25 cellular contexts compared by ENCODE assay signal in the genomic region with DNA sequence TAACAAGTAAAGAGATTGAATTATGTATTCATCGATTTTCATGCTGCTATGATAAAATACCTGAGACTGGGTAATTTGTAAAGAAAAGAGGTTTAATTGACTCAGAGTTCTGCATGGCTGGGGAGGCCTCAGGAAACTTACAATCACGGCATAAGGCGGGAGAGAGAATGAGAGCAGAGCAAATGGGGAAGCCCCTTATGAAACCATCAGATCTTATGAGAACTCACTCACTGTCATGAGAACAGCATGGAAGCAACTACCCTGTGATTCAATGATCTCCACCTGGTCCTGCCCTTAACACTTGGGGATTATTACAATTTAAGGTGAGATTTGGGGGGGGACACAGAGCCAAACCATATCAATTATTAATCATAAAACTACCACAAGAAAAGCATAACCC.
"Had no signal": no experiment of that assay in that cellular context is flagged by ENCODE, and none has a peak within 500 bp of the region (broad histone marks: within the 10 kb centered on the region; RNA-seq: fewer than 3 reads in every experiment).

No MANE protein-coding gene starts in this region.

- H3K4me3 Mint-ChIP-seq: activated CD8-positive, alpha-beta memory T cell treated with anti-CD3 and anti-CD28 coated beads, Interleukin-2, amount 10 ng/mL, durations not matched to agents 7 days and 5 days; central memory CD8-positive, alpha-beta T cell; IgD-negative memory B cell had no signal

- ATAC-seq: activated CD8-positive, alpha-beta memory T cell treated with anti-CD3 and anti-CD28 coated beads, Interleukin-2, amount 10 ng/mL, durations not matched to agents 7 days and 5 days; Panc1 had no signal

- DNase-seq: activated CD4-positive, alpha-beta T cell treated with anti-CD3 and anti-CD28 coated beads for 4 hours; activated CD4-positive, alpha-beta T cell treated with anti-CD3 and anti-CD28 coated beads, Interleukin-2, amount 50 U/mL, for 1 hour; activated CD4-positive, CD25-positive, alpha-beta regulatory T cell; activated CD8-positive, alpha-beta memory T cell treated with anti-CD3 and anti-CD28 coated beads for 24 hours; activated CD8-positive, alpha-beta memory T cell treated with anti-CD3 and anti-CD28 coated beads, Interleukin-2, amount 10 ng/mL, durations not matched to agents 7 days and 5 days; activated CD8-positive, alpha-beta memory T cell treated with anti-CD3 and anti-CD28 coated beads, Interleukin-2, amount 50 U/mL, for 48 hours; activated effector memory CD4-positive, alpha-beta T cell treated with anti-CD3 and anti-CD28 coated beads, Interleukin-2, amount 50 U/mL, for 16 hours; activated T-cell treated with anti-CD3 and anti-CD28 coated beads, Interleukin-2, amount 50 U/mL, for 48 hours; amygdala; Karpas-422; KBM-7; MV-4-11; NCI-H1092; NCI-H1436 treated with DMSO at 0.1 percent for 48 hours; NCI-H1694 treated with DMSO at 0.1 percent for 48 hours; NCI-H2029; NCI-H345; NCI-H524 treated with DMSO at 0.1 percent for 48 hours; SHP77; SJCRH30; T1000; WERI-Rb-1 had no signal

- H3K27ac Mint-ChIP-seq: activated CD8-positive, alpha-beta memory T cell treated with anti-CD3 and anti-CD28 coated beads, Interleukin-2, amount 10 ng/mL, durations not matched to agents 7 days and 5 days; IgD-negative memory B cell had no signal

- H3K36me3 Mint-ChIP-seq: IgD-negative memory B cell had no signal

- H3K27me3 Mint-ChIP-seq: activated CD8-positive, alpha-beta memory T cell treated with anti-CD3 and anti-CD28 coated beads, Interleukin-2, amount 10 ng/mL, durations not matched to agents 7 days and 5 days; central memory CD8-positive, alpha-beta T cell; IgD-negative memory B cell had no signal
